In genomic region chr14:94478420-94478819, GRCh38 we compare ENCODE assay signal across 10 cellular contexts. TPM values are rescaled to one million over a fixed set of nuclear protein-coding genes. Genes with fewer than 3 reads are reported as not detected.
"Had no signal": no experiment of that assay in that cellular context is flagged by ENCODE, and none has a peak within 500 bp of the region (broad histone marks: within the 10 kb centered on the region; RNA-seq: fewer than 3 reads in every experiment).

No MANE protein-coding gene starts in this region.

- H3K36me3 ChIP-seq: HAP-1 had no signal

- H3K4me1 ChIP-seq: HAP-1 had no signal

- H3K9me3 ChIP-seq: HAP-1 had no signal

- H3K9ac ChIP-seq: KMS-11 had no signal

- ATAC-seq: HCT116, HepG2 had no signal

- H3K27ac ChIP-seq: KMS-11 had no signal

- H3K4me2 ChIP-seq: KMS-11 had no signal

- H3K27ac Mint-ChIP-seq: IgD-negative memory B cell had no signal

- DNase-seq: GOT3, H7, KBM-7 had no signal

- H3K4me3 ChIP-seq: HAP-1 had no signal

RNA-seq across cellular contexts. Expression of gene SERPINA9, which starts 2.4 kb away (rescaled TPM):
- total RNA-seq: H4, H7, HepG2, HT-29 had no signal

RNA-seq across cellular contexts. Expression of gene SERPINA11, which starts 25.8 kb away (rescaled TPM):
- total RNA-seq: H4, HT-29 had no signal
- polyA plus RNA-seq: IgD-negative memory B cell had no signal

RNA-seq across cellular contexts. Expression of gene SERPINA12, which starts 30.8 kb away (rescaled TPM):
- total RNA-seq: H4, H7, HepG2, HT-29 had no signal
- polyA plus RNA-seq: IgD-negative memory B cell had no signal
